25 cellular contexts compared by ENCODE assay signal in the genomic region with DNA sequence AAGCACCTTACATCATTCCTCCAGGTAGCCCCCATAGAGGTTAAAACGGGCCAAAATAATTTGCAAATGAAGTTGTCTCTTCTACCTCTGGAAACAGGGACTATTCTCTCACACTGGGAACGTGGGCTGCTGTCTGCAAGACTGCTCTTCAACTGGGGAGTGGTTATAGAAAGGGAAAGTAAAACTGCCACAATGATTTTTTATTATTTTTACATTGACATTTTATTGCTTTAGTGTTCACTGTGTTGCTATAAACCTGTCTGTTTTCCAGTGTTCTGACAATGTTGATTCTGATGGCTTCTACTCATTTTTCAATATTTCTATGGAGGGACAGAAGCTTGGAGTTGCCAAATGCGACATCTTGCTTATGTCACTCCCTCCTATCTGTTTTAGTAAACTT.
"Had no signal": no experiment of that assay in that cellular context is flagged by ENCODE, and none has a peak within 500 bp of the region (broad histone marks: within the 10 kb centered on the region; RNA-seq: fewer than 3 reads in every experiment).

No MANE protein-coding gene starts in this region.

- H3K27ac Mint-ChIP-seq: activated CD4-positive, alpha-beta memory T cell treated with anti-CD3 and anti-CD28 coated beads, Interleukin-2, amount 10 ng/mL, durations not matched to agents 7 days and 5 days; activated CD4-positive, alpha-beta T cell treated with anti-CD3 and anti-CD28 coated beads, Interleukin-2, amount 10 ng/mL, durations not matched to agents 7 days and 5 days; activated naive CD8-positive, alpha-beta T cell treated with anti-CD3 and anti-CD28 coated beads, Interleukin-2, amount 10 ng/mL, durations not matched to agents 7 days and 5 days; activated T-cell treated with anti-CD3 and anti-CD28 coated beads, Interleukin-2, amount 50 U/mL, for 72 hours; activated T-helper 2 cell treated with anti-CD3 and anti-CD28 coated beads, Interferon-gamma antibody, Interleukin-2, Interleukin-4, amounts not matched to agents 10 μg/mL and 5 μg/mL and 100 μg/mL, durations not matched to agents 14 hours and 24 hours and 36 hours; T-helper 17 cell had no signal

- ATAC-seq: activated T-cell treated with anti-CD3 and anti-CD28 coated beads, Interleukin-2, amount 50 U/mL, for 72 hours; PC-3; T-helper 17 cell had no signal

- H3K27me3 ChIP-seq: adrenal gland, MG63 had no signal

- H3K36me3 ChIP-seq: adrenal gland, MG63 had no signal

- H3K9me3 ChIP-seq: adrenal gland had no signal

- H3K9me3 Mint-ChIP-seq: activated CD4-positive, alpha-beta memory T cell treated with anti-CD3 and anti-CD28 coated beads, Interleukin-2, amount 10 ng/mL, durations not matched to agents 7 days and 5 days had no signal

- H3K4me3 Mint-ChIP-seq: activated CD4-positive, alpha-beta memory T cell treated with anti-CD3 and anti-CD28 coated beads, Interleukin-2, amount 10 ng/mL, durations not matched to agents 7 days and 5 days; activated CD4-positive, alpha-beta T cell treated with anti-CD3 and anti-CD28 coated beads, Interleukin-2, amount 10 ng/mL, durations not matched to agents 7 days and 5 days; activated naive CD8-positive, alpha-beta T cell treated with anti-CD3 and anti-CD28 coated beads, Interleukin-2, amount 10 ng/mL, durations not matched to agents 7 days and 5 days; activated T-cell treated with anti-CD3 and anti-CD28 coated beads, Interleukin-2, amount 50 U/mL, for 72 hours; T-helper 17 cell had no signal

- DNase-seq: activated CD4-positive, alpha-beta memory T cell treated with anti-CD3 and anti-CD28 coated beads, Interleukin-2, amount 10 ng/mL, durations not matched to agents 7 days and 5 days; activated CD4-positive, alpha-beta T cell treated with anti-CD3 and anti-CD28 coated beads, Interleukin-2, amount 10 ng/mL, durations not matched to agents 7 days and 5 days; activated CD4-positive, CD25-positive, alpha-beta regulatory T cell; activated CD8-positive, alpha-beta memory T cell treated with anti-CD3 and anti-CD28 coated beads, Interleukin-2, amount 50 U/mL, for 4 hours; activated gamma-delta T cell treated with Interleukin-2 at 50 U/mL for 16 hours; activated naive CD4-positive, alpha-beta T cell treated with anti-CD3 and anti-CD28 coated beads, Interleukin-2, amount 50 U/mL, for 16 hours; activated naive CD8-positive, alpha-beta T cell treated with anti-CD3 and anti-CD28 coated beads, Interleukin-2, amount 10 ng/mL, durations not matched to agents 7 days and 5 days; activated T-cell treated with anti-CD3 and anti-CD28 coated beads, Interleukin-2, amount 50 U/mL, for 72 hours; adrenal gland; anterior cingulate cortex; KG1; MG63; MV-4-11; NCI-H1105; NCI-H1436 treated with DMSO at 0.1 percent for 48 hours; NCI-H187 treated with DMSO at 0.1 percent for 48 hours; NCI-H2081 treated with DMSO at 0.1 percent for 48 hours; NCI-H446; NCI-H524; PC-3; SHP77 treated with DMSO at 0.1 percent for 48 hours; T-helper 17 cell; T-helper 9 cell had no signal

- H3K27ac ChIP-seq: adrenal gland, VCaP had no signal

- H3K4me3 ChIP-seq: adrenal gland, MG63 had no signal

- H3K27me3 Mint-ChIP-seq: T-helper 17 cell had no signal

- H3K4me1 ChIP-seq: adrenal gland had no signal

- H3K4me1 Mint-ChIP-seq: activated CD4-positive, alpha-beta memory T cell treated with anti-CD3 and anti-CD28 coated beads, Interleukin-2, amount 10 ng/mL, durations not matched to agents 7 days and 5 days; T-helper 17 cell had no signal
